18 cellular contexts compared by ENCODE assay signal in the genomic region with DNA sequence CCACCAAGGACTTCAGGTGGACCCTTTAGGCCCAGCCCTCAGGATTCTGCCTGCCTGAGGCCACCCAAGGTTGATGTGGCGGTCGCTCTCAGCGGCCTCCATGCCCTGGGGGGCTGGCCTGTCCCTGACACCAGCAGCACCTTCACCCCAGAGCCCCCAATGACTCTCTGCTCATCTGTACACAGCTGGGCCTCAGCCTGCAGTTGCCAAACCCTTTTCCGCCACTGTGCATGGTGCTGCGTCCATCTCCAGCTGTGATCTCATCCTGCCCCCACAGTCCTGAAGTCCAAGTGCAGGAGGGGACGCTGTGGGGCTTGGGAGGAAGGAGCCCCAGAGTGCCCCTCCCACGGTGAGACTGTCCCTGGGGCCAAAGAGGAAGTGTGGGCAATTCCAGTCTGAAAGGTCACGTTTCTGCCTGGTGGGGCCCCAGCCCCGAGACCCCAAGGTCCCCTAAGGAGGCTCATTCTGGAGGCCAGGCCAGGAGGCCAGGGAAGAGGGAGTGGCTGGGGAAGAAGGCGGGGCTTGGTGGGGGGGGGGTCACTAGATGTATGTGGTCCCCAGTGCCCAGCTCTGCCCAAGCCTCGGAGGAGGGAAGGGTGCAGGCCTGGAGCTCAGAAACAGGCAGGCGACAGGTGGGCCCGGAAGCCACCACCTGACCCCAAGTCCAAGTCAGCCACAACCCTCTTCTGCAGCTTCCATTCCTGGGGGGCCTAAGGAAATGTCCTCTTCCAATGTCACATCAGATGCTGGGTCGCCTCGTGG. TPM values are rescaled to one million over a fixed set of nuclear protein-coding genes. Genes with fewer than 3 reads are reported as not detected.
DNase-seq lines count a peak whose midpoint lies in the region; ATAC-seq and TF ChIP-seq lines count a peak whose summit lies in the region.
"Had no signal": no experiment of that assay in that cellular context is flagged by ENCODE, and none has a peak within 500 bp of the region (broad histone marks: within the 10 kb centered on the region; RNA-seq: fewer than 3 reads in every experiment).

No MANE protein-coding gene starts in this region.

- intact Hi-C loops in cardiac septum (cut with DNase I) = no loop called here

- H3K4me1 ChIP-seq in Loucy (ENCODE audit: insufficient read depth, low read length, poor library complexity, severe bottlenecking) = peaks cover 53% of the 10 kb centered on the region

- H3K4me2 ChIP-seq in Loucy (ENCODE audit: low read depth, low read length, poor library complexity, severe bottlenecking) = no peak overlapping the region

- H3K9ac ChIP-seq in Loucy (ENCODE audit: low read depth, low read length, poor library complexity, severe bottlenecking) = peak overlapping the region; percentile 71

- H3F3A ChIP-seq in Loucy (ENCODE audit: low read depth) = no peaks in the 10 kb centered on the region; the same call in 1 of the 2 replicates

- H3K27me3 ChIP-seq in Loucy (ENCODE audit: insufficient read depth, low read length, poor library complexity, severe bottlenecking) = no peaks in the 10 kb centered on the region

- H3K9me3 Mint-ChIP-seq in natural killer cell treated with Interleukin-12 subunit alpha and Interleukin-12 subunit beta and Interleukin-15 and Interleukin-18, amount 100 ng/mL, for 72 hours = no peaks in the 10 kb centered on the region
- H3K9me3 Mint-ChIP-seq: activated naive CD4-positive, alpha-beta T cell treated with anti-CD3 and anti-CD28 coated beads, Interleukin-2, amount 50 U/mL, for 72 hours; CD8-positive, alpha-beta memory T cell had no signal

- H3K4me3 Mint-ChIP-seq in natural killer cell treated with Interleukin-12 subunit alpha and Interleukin-12 subunit beta and Interleukin-15 and Interleukin-18, amount 100 ng/mL, for 72 hours = no peak overlapping the region
- H3K4me3 Mint-ChIP-seq: memory B cell; naive thymus-derived CD4-positive, alpha-beta T cell had no signal

- H3K36me3 Mint-ChIP-seq in natural killer cell treated with Interleukin-12 subunit alpha and Interleukin-12 subunit beta and Interleukin-15 and Interleukin-18, amount 100 ng/mL, for 72 hours = no peaks in the 10 kb centered on the region
- H3K36me3 Mint-ChIP-seq: activated naive CD4-positive, alpha-beta T cell treated with anti-CD3 and anti-CD28 coated beads, Interleukin-2, amount 50 U/mL, for 72 hours; CD8-positive, alpha-beta memory T cell; memory B cell; naive thymus-derived CD4-positive, alpha-beta T cell had no signal

- no peaks in the 10 kb centered on the region for H4K20me1 ChIP-seq in Loucy (ENCODE audit: insufficient read depth, low read length, poor library complexity, severe bottlenecking)

- H3K27me3 Mint-ChIP-seq in natural killer cell treated with Interleukin-12 subunit alpha and Interleukin-12 subunit beta and Interleukin-15 and Interleukin-18, amount 100 ng/mL, for 72 hours = no peaks in the 10 kb centered on the region
- H3K27me3 Mint-ChIP-seq: CD8-positive, alpha-beta memory T cell; naive thymus-derived CD4-positive, alpha-beta T cell had no signal

- peaks cover 38% of the 10 kb centered on the region for H3K79me2 ChIP-seq in Loucy (ENCODE audit: insufficient read depth, low read length)

- no peak for TF ChIP-seq CTCF in Loucy (conservative IDR thresholded peaks at IDR 0.05; ENCODE audit: low read length)
- no peak for TF ChIP-seq CTCF in omental fat pad (IDR thresholded peaks at IDR 0.05)

- H3K4me3 ChIP-seq in Loucy (ENCODE audit: low read length, poor library complexity, severe bottlenecking) = no peak overlapping the region

- H3K4me1 Mint-ChIP-seq in natural killer cell treated with Interleukin-12 subunit alpha and Interleukin-12 subunit beta and Interleukin-15 and Interleukin-18, amount 100 ng/mL, for 72 hours (ENCODE audit: low read depth in 2 of 2) = peaks cover 44 to 50% of the 10 kb centered on the region in 2 donors
- H3K4me1 Mint-ChIP-seq: memory B cell had no signal

- no peak overlapping the region for H2AFZ ChIP-seq in Loucy (ENCODE audit: low read length)

- H3K27ac Mint-ChIP-seq in natural killer cell treated with Interleukin-12 subunit alpha and Interleukin-12 subunit beta and Interleukin-15 and Interleukin-18, amount 100 ng/mL, for 72 hours = peak overlapping the region in 1 of 2 donors; percentile 69
- H3K27ac Mint-ChIP-seq: memory B cell; naive thymus-derived CD4-positive, alpha-beta T cell had no signal

- no peaks in the 10 kb centered on the region for H3K9me2 ChIP-seq in Loucy (replicated peaks; ENCODE audit: low read depth, low read length)

- H3K36me3 ChIP-seq in Loucy (ENCODE audit: insufficient read depth, low read length) = no peaks in the 10 kb centered on the region; the same call in 1 of the 2 replicates

- no peak for ATAC-seq in natural killer cell treated with Interleukin-12 subunit alpha and Interleukin-12 subunit beta and Interleukin-15 and Interleukin-18, amount 100 ng/mL, for 72 hours
- ATAC-seq in HG03095 (IDR thresholded peaks at IDR 0.05; ENCODE audit: unreplicated experiment) (no peak), omental fat pad (ENCODE audit: low FRiP score) (no peak)
- ATAC-seq: activated naive CD4-positive, alpha-beta T cell treated with anti-CD3 and anti-CD28 coated beads, Interleukin-2, amount 50 U/mL, for 72 hours; naive thymus-derived CD4-positive, alpha-beta T cell had no signal

- peak; percentile 11 for DNase-seq in 8988T
- peak; percentile 72 for DNase-seq in cardiac septum (ENCODE audit: low spot score)
- DNase-seq in natural killer cell treated with Interleukin-12 subunit alpha and Interleukin-12 subunit beta and Interleukin-15 and Interleukin-18, amount 100 ng/mL, for 72 hours (ENCODE audit: low spot score) = peak; percentile 46
- no peak for DNase-seq in OCI-M1 (lab: John Stamatoyannopoulos, UW)
- no peak for DNase-seq in omental fat pad (ENCODE audit: low spot score)
- no peak for DNase-seq in Kasumi-1 (lab: John Stamatoyannopoulos, UW)
- DNase-seq: activated CD4-positive, alpha-beta T cell treated with anti-CD3 and anti-CD28 coated beads, Interleukin-2, amount 50 U/mL, for 48 hours; DMS79; KG1; naive thymus-derived CD4-positive, alpha-beta T cell; NCI-H1105 treated with DMSO at 0.1 percent for 48 hours; NCI-H526 treated with DMSO at 0.1 percent for 48 hours; SIG-M5 had no signal

- H3K9me3 ChIP-seq in Loucy (ENCODE audit: insufficient read depth, low read depth, low read length) = no peaks in the 10 kb centered on the region

RNA-seq across cellular contexts. Expression of a gene that starts 31.5 kb away (rescaled TPM):
- total RNA-seq in cardiac septum (16.6 TPM), omental fat pad (10 to 100 TPM; 14.1 to 67.6 (median 31.8) TPM)
- total RNA-seq in natural killer cell treated with Interleukin-12 subunit alpha and Interleukin-12 subunit beta and Interleukin-15 and Interleukin-18, amount 100 ng/mL, for 72 hours = 10 to 100 TPM; 58.3 to 74.6 TPM

Comparison
In these comparisons a context has a peak if more than half of its experiments do, and no peak if none do; other contexts are left out.
1. DNase-seq: peak in 8988T (single experiment), cardiac septum (single experiment) and natural killer cell treated with Interleukin-12 subunit alpha and Interleukin-12 subunit beta and Interleukin-15 and Interleukin-18, amount 100 ng/mL, for 72 hours (single experiment); none in OCI-M1 (single experiment), omental fat pad (single experiment) and Kasumi-1 (0 of 2).